15 cellular contexts compared by ENCODE assay signal in genomic region chr2:147558620-147559019, GRCh38.
"Had no signal": no experiment of that assay in that cellular context is flagged by ENCODE, and none has a peak within 500 bp of the region (broad histone marks: within the 10 kb centered on the region; RNA-seq: fewer than 3 reads in every experiment).

No MANE protein-coding gene starts in this region.

- FAIRE-seq: astrocyte had no signal

- H3K4me3 ChIP-seq: esophagus squamous epithelium, left ventricle myocardium inferior, psoas muscle, thoracic aorta had no signal

- H3K4me3 Mint-ChIP-seq: activated CD4-positive, alpha-beta T cell treated with anti-CD3 and anti-CD28 coated beads for 36 hours; activated CD8-positive, alpha-beta T cell treated with anti-CD3 and anti-CD28 coated beads, Interleukin-2, amount 10 ng/mL, durations not matched to agents 7 days and 5 days; activated T-helper 1 cell treated with anti-CD3 and anti-CD28 coated beads, Interleukin-12 subunit alpha, Interleukin-12 subunit beta, Interleukin-2, Interleukin-4 antibody, amounts not matched to agents 30 ng/mL and 10 ng/mL and 1 ng/mL, durations not matched to agents 14 hours and 24 hours and 36 hours; memory B cell; stimulated activated naive CD8-positive, alpha-beta T cell treated with anti-CD3 and anti-CD28 coated beads, Interleukin-15, amount 100 ng/mL, for 72 hours had no signal

- H3K27me3 ChIP-seq: esophagus squamous epithelium had no signal

- DNase-seq: activated CD4-positive, alpha-beta T cell treated with anti-CD3 and anti-CD28 coated beads for 36 hours; activated CD8-positive, alpha-beta T cell treated with anti-CD3 and anti-CD28 coated beads, Interleukin-2, amount 10 ng/mL, durations not matched to agents 7 days and 5 days; activated naive CD4-positive, alpha-beta T cell; esophagus squamous epithelium; foreskin fibroblast; left ventricle myocardium inferior; psoas muscle; stimulated activated CD4-positive, alpha-beta T cell treated with anti-CD3 and anti-CD28 coated beads, Interleukin-4, amount 100 ng/mL, for 24 hours; stimulated activated naive CD8-positive, alpha-beta T cell treated with anti-CD3 and anti-CD28 coated beads, Interleukin-15, amount 100 ng/mL, for 72 hours; T-helper 9 cell had no signal

- H3K36me3 ChIP-seq: esophagus squamous epithelium, left ventricle myocardium inferior, thoracic aorta had no signal

- H3K9me3 Mint-ChIP-seq: activated T-helper 1 cell treated with anti-CD3 and anti-CD28 coated beads, Interleukin-12 subunit alpha, Interleukin-12 subunit beta, Interleukin-2, Interleukin-4 antibody, amounts not matched to agents 30 ng/mL and 10 ng/mL and 1 ng/mL, durations not matched to agents 14 hours and 24 hours and 36 hours; memory B cell had no signal

- H3K27ac Mint-ChIP-seq: activated CD4-positive, alpha-beta T cell treated with anti-CD3 and anti-CD28 coated beads for 36 hours; activated CD8-positive, alpha-beta T cell treated with anti-CD3 and anti-CD28 coated beads, Interleukin-2, amount 10 ng/mL, durations not matched to agents 7 days and 5 days; activated T-helper 1 cell treated with anti-CD3 and anti-CD28 coated beads, Interleukin-12 subunit alpha, Interleukin-12 subunit beta, Interleukin-2, Interleukin-4 antibody, amounts not matched to agents 30 ng/mL and 10 ng/mL and 1 ng/mL, durations not matched to agents 14 hours and 24 hours and 36 hours; memory B cell; stimulated activated naive CD8-positive, alpha-beta T cell treated with anti-CD3 and anti-CD28 coated beads, Interleukin-15, amount 100 ng/mL, for 72 hours had no signal

- H3K9me3 ChIP-seq: esophagus squamous epithelium, left ventricle myocardium inferior, psoas muscle, thoracic aorta had no signal

- H3K4me1 Mint-ChIP-seq: activated CD4-positive, alpha-beta T cell treated with anti-CD3 and anti-CD28 coated beads for 36 hours; memory B cell; stimulated activated naive CD8-positive, alpha-beta T cell treated with anti-CD3 and anti-CD28 coated beads, Interleukin-15, amount 100 ng/mL, for 72 hours had no signal

- H3K27me3 Mint-ChIP-seq: activated CD4-positive, alpha-beta T cell treated with anti-CD3 and anti-CD28 coated beads for 36 hours; stimulated activated naive CD8-positive, alpha-beta T cell treated with anti-CD3 and anti-CD28 coated beads, Interleukin-15, amount 100 ng/mL, for 72 hours had no signal

- H3K4me1 ChIP-seq: esophagus squamous epithelium, psoas muscle had no signal

- ATAC-seq: activated CD4-positive, alpha-beta T cell treated with anti-CD3 and anti-CD28 coated beads for 36 hours; activated CD8-positive, alpha-beta T cell treated with anti-CD3 and anti-CD28 coated beads, Interleukin-2, amount 10 ng/mL, durations not matched to agents 7 days and 5 days; psoas muscle; stimulated activated naive CD8-positive, alpha-beta T cell treated with anti-CD3 and anti-CD28 coated beads, Interleukin-15, amount 100 ng/mL, for 72 hours had no signal

- H3K36me3 Mint-ChIP-seq: memory B cell had no signal

- H3K27ac ChIP-seq: esophagus squamous epithelium, left ventricle myocardium inferior, psoas muscle, thoracic aorta, VCaP had no signal
